9 cellular contexts compared by ENCODE assay signal in genomic region chr21:43739648-43740435, GRCh38.
DNase-seq lines count a peak whose midpoint lies in the region; ATAC-seq, FAIRE-seq and TF ChIP-seq lines count a peak whose summit lies in the region.
"Had no signal": no experiment of that assay in that cellular context is flagged by ENCODE, and none has a peak within 500 bp of the region (broad histone marks: within the 10 kb centered on the region; RNA-seq: fewer than 3 reads in every experiment).

No MANE protein-coding gene starts in this region.

- no peaks in the 10 kb centered on the region for H3K27me3 Mint-ChIP-seq in stimulated activated naive B cell treated with anti-CD40 and anti-IgM and Interleukin-4, amounts not matched to agents 10 μg/mL and 1 μg/mL and 100 μg/mL, for 72 hours
- H3K27me3 Mint-ChIP-seq in activated naive CD4-positive, alpha-beta T cell treated with anti-CD3 and anti-CD28 coated beads, Interleukin-2, amount 10 ng/mL, durations not matched to agents 7 days and 5 days = no peaks in the 10 kb centered on the region
- H3K27me3 Mint-ChIP-seq: activated CD4-positive, alpha-beta memory T cell treated with anti-CD3 and anti-CD28 coated beads, Interleukin-2, amount 10 ng/mL, durations not matched to agents 7 days and 5 days had no signal

- H3K4me1 Mint-ChIP-seq in stimulated activated naive B cell treated with anti-CD40 and anti-IgM and Interleukin-4, amounts not matched to agents 10 μg/mL and 1 μg/mL and 100 μg/mL, for 72 hours = peaks cover 7 to 33% of the 10 kb centered on the region in 2 donors
- peaks cover 14% of the 10 kb centered on the region for H3K4me1 Mint-ChIP-seq in activated naive CD4-positive, alpha-beta T cell treated with anti-CD3 and anti-CD28 coated beads, Interleukin-2, amount 10 ng/mL, durations not matched to agents 7 days and 5 days

- TF ChIP-seq POLR2A in H54 (IDR thresholded peaks at IDR 0.05; ENCODE audit: low read depth, low read length) = no peak

- FAIRE-seq in H54 (lab: Jason Lieb, UNC) = no peak

- ATAC-seq in SK-N-SH treated with all-trans-retinoic acid at 6 μM for 48 hours (peak; percentile 43), GM18517 (IDR thresholded peaks at IDR 0.05; ENCODE audit: unreplicated experiment) (no peak), HG02973 (IDR thresholded peaks at IDR 0.05; ENCODE audit: unreplicated experiment) (no peak)
- ATAC-seq in stimulated activated naive B cell treated with anti-CD40 and anti-IgM and Interleukin-4, amounts not matched to agents 10 μg/mL and 1 μg/mL and 100 μg/mL, for 72 hours (replicated peaks) = peak; percentile 36 to 57

- H3K27ac Mint-ChIP-seq in stimulated activated naive B cell treated with anti-CD40 and anti-IgM and Interleukin-4, amounts not matched to agents 10 μg/mL and 1 μg/mL and 100 μg/mL, for 72 hours = no peak overlapping the region
- no peak overlapping the region for H3K27ac Mint-ChIP-seq in activated naive CD4-positive, alpha-beta T cell treated with anti-CD3 and anti-CD28 coated beads, Interleukin-2, amount 10 ng/mL, durations not matched to agents 7 days and 5 days
- H3K27ac Mint-ChIP-seq: activated CD4-positive, alpha-beta memory T cell treated with anti-CD3 and anti-CD28 coated beads, Interleukin-2, amount 10 ng/mL, durations not matched to agents 7 days and 5 days had no signal

- H3K9me3 Mint-ChIP-seq in stimulated activated naive B cell treated with anti-CD40 and anti-IgM and Interleukin-4, amounts not matched to agents 10 μg/mL and 1 μg/mL and 100 μg/mL, for 72 hours = peaks cover 0 to 1% of the 10 kb centered on the region in 2 donors
- no peaks in the 10 kb centered on the region for H3K9me3 Mint-ChIP-seq in activated naive CD4-positive, alpha-beta T cell treated with anti-CD3 and anti-CD28 coated beads, Interleukin-2, amount 10 ng/mL, durations not matched to agents 7 days and 5 days
- H3K9me3 Mint-ChIP-seq: activated CD4-positive, alpha-beta memory T cell treated with anti-CD3 and anti-CD28 coated beads, Interleukin-2, amount 10 ng/mL, durations not matched to agents 7 days and 5 days had no signal

- peaks cover 27 to 41% of the 10 kb centered on the region in 2 donors for H3K36me3 Mint-ChIP-seq in stimulated activated naive B cell treated with anti-CD40 and anti-IgM and Interleukin-4, amounts not matched to agents 10 μg/mL and 1 μg/mL and 100 μg/mL, for 72 hours
- peaks cover 14% of the 10 kb centered on the region for H3K36me3 Mint-ChIP-seq in activated naive CD4-positive, alpha-beta T cell treated with anti-CD3 and anti-CD28 coated beads, Interleukin-2, amount 10 ng/mL, durations not matched to agents 7 days and 5 days

- no peak overlapping the region for H3K4me3 Mint-ChIP-seq in stimulated activated naive B cell treated with anti-CD40 and anti-IgM and Interleukin-4, amounts not matched to agents 10 μg/mL and 1 μg/mL and 100 μg/mL, for 72 hours
- H3K4me3 Mint-ChIP-seq in activated naive CD4-positive, alpha-beta T cell treated with anti-CD3 and anti-CD28 coated beads, Interleukin-2, amount 10 ng/mL, durations not matched to agents 7 days and 5 days = no peak overlapping the region
- H3K4me3 Mint-ChIP-seq: activated CD4-positive, alpha-beta memory T cell treated with anti-CD3 and anti-CD28 coated beads, Interleukin-2, amount 10 ng/mL, durations not matched to agents 7 days and 5 days had no signal

- DNase-seq in H54 (ENCODE audit: insufficient read length, low spot score) (peak; percentile 77), iPS-NIHi11 (ENCODE audit: low spot score) (peak; percentile 49), EL (no peak)
- no peak for DNase-seq in stimulated activated naive B cell treated with anti-CD40 and anti-IgM and Interleukin-4, amounts not matched to agents 10 μg/mL and 1 μg/mL and 100 μg/mL, for 72 hours
- DNase-seq in activated naive CD4-positive, alpha-beta T cell treated with anti-CD3 and anti-CD28 coated beads, Interleukin-2, amount 10 ng/mL, durations not matched to agents 7 days and 5 days = no peak

- CTCF ChIA-PET in activated naive CD4-positive, alpha-beta T cell treated with anti-CD3 and anti-CD28 coated beads, Interleukin-2, amount 10 ng/mL, durations not matched to agents 7 days and 5 days (lab: Charles Lee) = no interaction called here

TF ChIP-seq in SK-N-SH treated with all-trans-retinoic acid at 6 μM for 48 hours, 23 proteins besides CTCF, POLR2A, EP300 and RAD21:
- no peak for TF ChIP-seq CREB5 (CRISPR knock-in tag; IDR thresholded peaks at IDR 0.05; ENCODE audit: low read depth)

Comparison
In these comparisons a context has a peak if more than half of its experiments do, and no peak if none do; other contexts are left out.
1. DNase-seq: peak in H54 (single experiment) and iPS-NIHi11 (single experiment); none in stimulated activated naive B cell treated with anti-CD40 and anti-IgM and Interleukin-4, amounts not matched to agents 10 μg/mL and 1 μg/mL and 100 μg/mL, for 72 hours (single experiment), EL (single experiment) and activated naive CD4-positive, alpha-beta T cell treated with anti-CD3 and anti-CD28 coated beads, Interleukin-2, amount 10 ng/mL, durations not matched to agents 7 days and 5 days (single experiment).
2. ATAC-seq: peak in SK-N-SH treated with all-trans-retinoic acid at 6 μM for 48 hours (single experiment) and stimulated activated naive B cell treated with anti-CD40 and anti-IgM and Interleukin-4, amounts not matched to agents 10 μg/mL and 1 μg/mL and 100 μg/mL, for 72 hours (2 of 2); none in GM18517 (single experiment) and HG02973 (single experiment).